9 cellular contexts compared by ENCODE assay signal in genomic region chr6:33420493-33421343, GRCh38. TPM values are rescaled to one million over a fixed set of nuclear protein-coding genes. Genes with fewer than 3 reads are reported as not detected.
A peak's percentile ranks its signal among the peaks of the same experiment; 100 is the strongest.
DNase-seq lines count a peak whose midpoint lies in the region; ATAC-seq and TF ChIP-seq lines count a peak whose summit lies in the region.
"Had no signal": no experiment of that assay in that cellular context is flagged by ENCODE, and none has a peak within 500 bp of the region (broad histone marks: within the 10 kb centered on the region; RNA-seq: fewer than 3 reads in every experiment).

No MANE protein-coding gene starts in this region.

- peaks cover 66% of the 10 kb centered on the region for H3K4me1 Mint-ChIP-seq in activated T-cell treated with anti-CD3 and anti-CD28 coated beads, Interleukin-2, amount 50 U/mL, for 24 hours (ENCODE audit: low read depth)
- H3K4me1 Mint-ChIP-seq in activated T-cell treated with anti-CD3 and anti-CD28 coated beads, Interleukin-2, amount 50 U/mL, for 4 hours (ENCODE audit: low read depth): peaks cover 71% of the 10 kb centered on the region
- peaks cover 63% of the 10 kb centered on the region for H3K4me1 Mint-ChIP-seq in glutamatergic neuron (ENCODE audit: low read depth, unreplicated experiment)

- H3K9me3 ChIP-seq in WERI-Rb-1 (ENCODE audit: severe bottlenecking) (no peaks in the 10 kb centered on the region), thymus (ENCODE audit: control insufficient read depth) (no peaks in the 10 kb centered on the region)

- H3K36me3 ChIP-seq in WERI-Rb-1 (peaks cover 55% of the 10 kb centered on the region), thymus (ENCODE audit: control insufficient read depth, insufficient read depth) (peaks cover 8% of the 10 kb centered on the region)

- no peaks in the 10 kb centered on the region for H3K9me3 Mint-ChIP-seq in activated T-cell treated with anti-CD3 and anti-CD28 coated beads, Interleukin-2, amount 50 U/mL, for 24 hours
- H3K9me3 Mint-ChIP-seq in activated T-cell treated with anti-CD3 and anti-CD28 coated beads, Interleukin-2, amount 50 U/mL, for 4 hours: no peaks in the 10 kb centered on the region
- H3K9me3 Mint-ChIP-seq in glutamatergic neuron (ENCODE audit: unreplicated experiment): peaks cover 24% of the 10 kb centered on the region

- H3K4me3 ChIP-seq in WERI-Rb-1 (ENCODE audit: low read depth, low read length) (peak overlapping the region; percentile 51), thymus (ENCODE audit: low read length) (peak overlapping the region; percentile 52)

- H3K36me3 Mint-ChIP-seq in activated T-cell treated with anti-CD3 and anti-CD28 coated beads, Interleukin-2, amount 50 U/mL, for 24 hours (ENCODE audit: low read depth): peaks cover 25% of the 10 kb centered on the region
- no peaks in the 10 kb centered on the region for H3K36me3 Mint-ChIP-seq in activated T-cell treated with anti-CD3 and anti-CD28 coated beads, Interleukin-2, amount 50 U/mL, for 4 hours (ENCODE audit: insufficient read depth)
- peaks cover 15% of the 10 kb centered on the region for H3K36me3 Mint-ChIP-seq in glutamatergic neuron (ENCODE audit: unreplicated experiment)

- peak overlapping the region; percentile 42 for H3K4me3 Mint-ChIP-seq in activated T-cell treated with anti-CD3 and anti-CD28 coated beads, Interleukin-2, amount 50 U/mL, for 24 hours
- H3K4me3 Mint-ChIP-seq in activated T-cell treated with anti-CD3 and anti-CD28 coated beads, Interleukin-2, amount 50 U/mL, for 4 hours: no peak overlapping the region
- H3K4me3 Mint-ChIP-seq in glutamatergic neuron (ENCODE audit: unreplicated experiment): peak overlapping the region; percentile 81

- H3K27ac ChIP-seq in WERI-Rb-1 (peak overlapping the region; percentile 93), thymus (ENCODE audit: low read depth) (no peak overlapping the region)

- no peaks in the 10 kb centered on the region for H3K27me3 Mint-ChIP-seq in activated T-cell treated with anti-CD3 and anti-CD28 coated beads, Interleukin-2, amount 50 U/mL, for 24 hours
- no peaks in the 10 kb centered on the region for H3K27me3 Mint-ChIP-seq in activated T-cell treated with anti-CD3 and anti-CD28 coated beads, Interleukin-2, amount 50 U/mL, for 4 hours (ENCODE audit: low read depth)
- H3K27me3 Mint-ChIP-seq in glutamatergic neuron (ENCODE audit: unreplicated experiment): peaks cover 30% of the 10 kb centered on the region

- no peaks in the 10 kb centered on the region for H3K27me3 ChIP-seq in WERI-Rb-1 (ENCODE audit: insufficient read depth, low read depth, severe bottlenecking)
- H3K27me3 ChIP-seq in thymus (ENCODE audit: control insufficient read depth, insufficient read depth): no peaks in the 10 kb centered on the region

- no peak for ATAC-seq in activated T-cell treated with anti-CD3 and anti-CD28 coated beads, Interleukin-2, amount 50 U/mL, for 4 hours

- TF ChIP-seq CTCF in WERI-Rb-1 (IDR thresholded peaks at IDR 0.05; ENCODE audit: low read depth, low read length) (no peak), glutamatergic neuron (IDR thresholded peaks at IDR 0.05; ENCODE audit: partially characterized antibody, unreplicated experiment) (no peak)

- H3K27ac Mint-ChIP-seq in activated T-cell treated with anti-CD3 and anti-CD28 coated beads, Interleukin-2, amount 50 U/mL, for 24 hours: no peak overlapping the region
- H3K27ac Mint-ChIP-seq in glutamatergic neuron (ENCODE audit: unreplicated experiment): peak overlapping the region; percentile 97

- H3K4me1 ChIP-seq in thymus (ENCODE audit: control insufficient read depth, insufficient read depth, low read length): peaks cover 40% of the 10 kb centered on the region

- intact Hi-C loops in head of caudate nucleus (cut with DNase I): no loop called here

- 86% methylated on average over 6 of the region's 6 CpGs for WGBS in thymus

- no peak for DNase-seq in activated T-cell treated with anti-CD3 and anti-CD28 coated beads, Interleukin-2, amount 50 U/mL, for 24 hours
- DNase-seq in activated T-cell treated with anti-CD3 and anti-CD28 coated beads, Interleukin-2, amount 50 U/mL, for 4 hours: no peak
- DNase-seq in WERI-Rb-1 (peak; percentile 85), glutamatergic neuron (no peak), OCI-M2 (lab: John Stamatoyannopoulos, UW; ENCODE audit: unreplicated experiment) (no peak), glomerular visceral epithelial cell (ENCODE audit: extremely low spot score) (no peak), head of caudate nucleus (no peak)
- DNase-seq: NCI-H345 had no signal

RNA-seq across cellular contexts. Expression of gene SYNGAP1, which starts 0.9 kb away (rescaled TPM):
- 10 to 100 TPM; 18.6 to 23.4 (median 20.2) TPM for total RNA-seq in activated T-cell treated with anti-CD3 and anti-CD28 coated beads, Interleukin-2, amount 50 U/mL, for 4 hours
- total RNA-seq in glutamatergic neuron (ENCODE audit: unreplicated experiment): 75.1 TPM
- polyA plus RNA-seq in thymus: 26.7 TPM

RNA-seq across cellular contexts. Expression of gene CUTA, which starts 2.8 kb away (rescaled TPM):
- total RNA-seq in activated T-cell treated with anti-CD3 and anti-CD28 coated beads, Interleukin-2, amount 50 U/mL, for 4 hours: 10 to 100 TPM; 76.6 to 84.5 (median 79.2) TPM
- 384 TPM for total RNA-seq in glutamatergic neuron (ENCODE audit: unreplicated experiment)
- polyA plus RNA-seq in thymus: 199 TPM

RNA-seq across cellular contexts. Expression of gene PHF1, which starts 9.9 kb away (rescaled TPM):
- total RNA-seq in activated T-cell treated with anti-CD3 and anti-CD28 coated beads, Interleukin-2, amount 50 U/mL, for 4 hours: 10 to 100 TPM; 24.4 to 29.4 (median 26.8) TPM
- 73.5 TPM for total RNA-seq in glutamatergic neuron (ENCODE audit: unreplicated experiment)
- 141 TPM for polyA plus RNA-seq in thymus

RNA-seq across cellular contexts. Expression of gene KIFC1, which starts 29.1 kb away (rescaled TPM):
- total RNA-seq in activated T-cell treated with anti-CD3 and anti-CD28 coated beads, Interleukin-2, amount 50 U/mL, for 4 hours: 1 to 10 TPM; 7.3 to 8.3 (median 7.4) TPM
- 14.8 TPM for total RNA-seq in glutamatergic neuron (ENCODE audit: unreplicated experiment)
- 5.5 TPM for polyA plus RNA-seq in thymus

RNA-seq across cellular contexts. Expression of gene ZBTB9, which starts 33.7 kb away (rescaled TPM):
- 10 to 100 TPM; 22.9 to 23.4 (median 22.9) TPM for total RNA-seq in activated T-cell treated with anti-CD3 and anti-CD28 coated beads, Interleukin-2, amount 50 U/mL, for 4 hours
- total RNA-seq in glutamatergic neuron (ENCODE audit: unreplicated experiment): 9.6 TPM
- 9.0 TPM for polyA plus RNA-seq in thymus
